ENCODE assay signal across 16 cellular contexts in the genomic region with DNA sequence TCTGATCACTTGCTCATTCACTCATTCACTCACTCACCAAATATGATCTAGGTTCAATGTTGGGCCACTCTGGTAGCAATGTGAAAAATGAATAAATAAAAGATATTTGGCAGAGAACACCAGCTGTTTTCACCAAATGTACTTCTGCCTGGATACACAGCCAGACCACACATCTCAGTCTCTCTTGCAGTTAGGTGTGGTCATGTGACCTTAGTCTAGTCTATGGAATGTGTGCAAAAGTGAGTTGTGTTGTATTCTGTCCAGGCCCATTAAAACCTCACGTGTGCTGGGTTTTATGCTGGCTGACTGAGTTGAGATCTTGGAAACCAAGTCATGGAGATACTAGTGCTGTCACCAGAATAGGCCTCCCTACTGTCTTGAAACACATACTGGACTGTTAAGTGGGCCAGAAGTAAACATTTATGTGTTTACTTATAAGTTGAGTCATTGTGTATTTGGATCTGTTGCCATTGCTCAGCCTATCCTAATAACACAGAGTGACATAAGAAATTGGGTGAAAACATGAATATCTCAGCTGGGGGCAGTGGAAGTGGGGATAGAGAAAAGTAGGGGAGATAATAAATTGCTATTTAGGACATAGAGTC.
DNase-seq lines count a peak whose midpoint lies in the region; ATAC-seq and TF ChIP-seq lines count a peak whose summit lies in the region.
"Had no signal": no experiment of that assay in that cellular context is flagged by ENCODE, and none has a peak within 500 bp of the region (broad histone marks: within the 10 kb centered on the region; RNA-seq: fewer than 3 reads in every experiment).

No MANE protein-coding gene starts in this region.

- H3K27ac Mint-ChIP-seq in stimulated activated memory B cell treated with anti-CD40 and anti-IgM and Interleukin-4, amounts not matched to agents 10 μg/mL and 1 μg/mL and 100 μg/mL, for 72 hours: no peak overlapping the region

- H3K27ac ChIP-seq in left lung: no peak overlapping the region

- no peak for TF ChIP-seq EP300 in Ishikawa (IDR thresholded peaks at IDR 0.05; ENCODE audit: borderline replicate concordance)

- DNase-seq in DMS53 (lab: John Stamatoyannopoulos, UW): peak; percentile 88
- DNase-seq in astrocyte of the hippocampus (ENCODE audit: low read depth, low spot score): peak; percentile 39
- DNase-seq in left lung: no peak
- DNase-seq in omental fat pad (ENCODE audit: low spot score): no peak
- DNase-seq in NCI-H1105 treated with DMSO at 0.1 percent for 48 hours (lab: John Stamatoyannopoulos, UW): no peak
- DNase-seq in erythroblast (lab: John Stamatoyannopoulos, UW): no peak
- DNase-seq: COR-L47, EL, GOT3, MV-4-11, NCI-H1436, NCI-H2081 treated with DMSO at 0.1 percent for 48 hours, NCI-H510A, SW 1271 had no signal

- intact Hi-C loops in left lung (cut with DNase I): no loop called here

- H3K27me3 Mint-ChIP-seq in stimulated activated memory B cell treated with anti-CD40 and anti-IgM and Interleukin-4, amounts not matched to agents 10 μg/mL and 1 μg/mL and 100 μg/mL, for 72 hours: no peaks in the 10 kb centered on the region

- TF ChIP-seq RAD21 in Ishikawa (IDR thresholded peaks at IDR 0.05; ENCODE audit: low read depth): no peak

- H3K4me3 Mint-ChIP-seq in stimulated activated memory B cell treated with anti-CD40 and anti-IgM and Interleukin-4, amounts not matched to agents 10 μg/mL and 1 μg/mL and 100 μg/mL, for 72 hours: no peak overlapping the region

- H3K9me3 ChIP-seq in left lung: no peaks in the 10 kb centered on the region

- no peaks in the 10 kb centered on the region for H3K4me1 ChIP-seq in left lung

- no peak for TF ChIP-seq POLR2A in erythroblast (IDR thresholded peaks at IDR 0.05; ENCODE audit: low read length)

- no peaks in the 10 kb centered on the region for H3K36me3 Mint-ChIP-seq in stimulated activated memory B cell treated with anti-CD40 and anti-IgM and Interleukin-4, amounts not matched to agents 10 μg/mL and 1 μg/mL and 100 μg/mL, for 72 hours

- no peak overlapping the region for H3K4me3 ChIP-seq in left lung

- H3K27me3 ChIP-seq in left lung: no peaks in the 10 kb centered on the region

- H3K4me1 Mint-ChIP-seq in stimulated activated memory B cell treated with anti-CD40 and anti-IgM and Interleukin-4, amounts not matched to agents 10 μg/mL and 1 μg/mL and 100 μg/mL, for 72 hours: no peaks in the 10 kb centered on the region

- TF ChIP-seq CTCF in left lung (IDR thresholded peaks at IDR 0.05) (no peak), omental fat pad (IDR thresholded peaks at IDR 0.05) (no peak)

- H3K9me3 Mint-ChIP-seq in stimulated activated memory B cell treated with anti-CD40 and anti-IgM and Interleukin-4, amounts not matched to agents 10 μg/mL and 1 μg/mL and 100 μg/mL, for 72 hours: peaks cover 11% of the 10 kb centered on the region

- ATAC-seq in left lung (peak; percentile 35), omental fat pad (ENCODE audit: low FRiP score) (no peak)
- no peak for ATAC-seq in stimulated activated memory B cell treated with anti-CD40 and anti-IgM and Interleukin-4, amounts not matched to agents 10 μg/mL and 1 μg/mL and 100 μg/mL, for 72 hours

- H3K36me3 ChIP-seq in left lung: no peaks in the 10 kb centered on the region

TF ChIP-seq in Ishikawa, 13 proteins besides CTCF, POLR2A, EP300 and RAD21:
- TF ChIP-seq, protein P1, sequence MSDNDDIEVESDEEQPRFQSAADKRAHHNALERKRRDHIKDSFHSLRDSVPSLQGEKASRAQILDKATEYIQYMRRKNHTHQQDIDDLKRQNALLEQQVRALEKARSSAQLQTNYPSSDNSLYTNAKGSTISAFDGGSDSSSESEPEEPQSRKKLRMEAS (IDR thresholded peaks at IDR 0.05): no peak
- TF ChIP-seq YY1 (IDR thresholded peaks at IDR 0.05; ENCODE audit: low read depth) (no peak), ZBTB7A (IDR thresholded peaks at IDR 0.05; ENCODE audit: low read depth) (no peak)
- TF ChIP-seq, protein P2, sequence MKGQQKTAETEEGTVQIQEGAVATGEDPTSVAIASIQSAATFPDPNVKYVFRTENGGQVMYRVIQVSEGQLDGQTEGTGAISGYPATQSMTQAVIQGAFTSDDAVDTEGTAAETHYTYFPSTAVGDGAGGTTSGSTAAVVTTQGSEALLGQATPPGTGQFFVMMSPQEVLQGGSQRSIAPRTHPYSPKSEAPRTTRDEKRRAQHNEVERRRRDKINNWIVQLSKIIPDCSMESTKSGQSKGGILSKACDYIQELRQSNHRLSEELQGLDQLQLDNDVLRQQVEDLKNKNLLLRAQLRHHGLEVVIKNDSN (IDR thresholded peaks at IDR 0.05): peak; percentile 42
TF ChIP-seq in Ishikawa: peak in this region for 1.

Comparison
In these comparisons a context has a peak if more than half of its experiments do, and no peak if none do; other contexts are left out.
1. DNase-seq: peak in DMS53 (single experiment) and astrocyte of the hippocampus (single experiment); none in left lung (0 of 2), omental fat pad (single experiment), NCI-H1105 treated with DMSO at 0.1 percent for 48 hours (single experiment) and erythroblast (0 of 2).